10 cellular contexts compared by ENCODE assay signal in genomic region chr12:31966558-31967205, GRCh38. TPM values are rescaled to one million over a fixed set of nuclear protein-coding genes. Genes with fewer than 3 reads are reported as not detected.
DNase-seq lines count a peak whose midpoint lies in the region; ATAC-seq, FAIRE-seq and TF ChIP-seq lines count a peak whose summit lies in the region.
"Had no signal": no experiment of that assay in that cellular context is flagged by ENCODE, and none has a peak within 500 bp of the region (broad histone marks: within the 10 kb centered on the region; RNA-seq: fewer than 3 reads in every experiment).

No MANE protein-coding gene starts in this region.

- H3K27ac Mint-ChIP-seq in progenitor cell of endocrine pancreas: peak overlapping the region; percentile 43

- H3K27me3 Mint-ChIP-seq in progenitor cell of endocrine pancreas: no peaks in the 10 kb centered on the region

- intact Hi-C loops in esophagus muscularis mucosa (cut with DNase I): no loop called here

- no peak for DNase-seq in GM12892 (ENCODE audit: insufficient read length)
- DNase-seq in Peyer's patch: no peak
- DNase-seq in esophagus muscularis mucosa (ENCODE audit: extremely low spot score): no peak
- no peak for DNase-seq in progenitor cell of endocrine pancreas (ENCODE audit: low spot score, unreplicated experiment)
- DNase-seq in omental fat pad (ENCODE audit: low spot score): no peak
- no peak for DNase-seq in activated effector memory CD4-positive, alpha-beta T cell treated with anti-CD3 and anti-CD28 coated beads, Interleukin-2, amount 50 U/mL, for 16 hours
- DNase-seq: left lung had no signal

- peaks cover 0 to 38% (median 7%) of the 10 kb centered on the region in 4 donors for H3K4me1 ChIP-seq in Peyer's patch
- peaks cover 29 to 44% (median 42%) of the 10 kb centered on the region in 4 donors for H3K4me1 ChIP-seq in esophagus muscularis mucosa

- H3K36me3 ChIP-seq in Peyer's patch (peaks cover 0 to 58% (median 1%) of the 10 kb centered on the region in 3 donors), esophagus muscularis mucosa (peaks cover 0 to 46% (median 27%) of the 10 kb centered on the region in 4 donors)

- no peak for ATAC-seq in omental fat pad (ENCODE audit: low FRiP score)
- no peak for ATAC-seq in HG03457 (IDR thresholded peaks at IDR 0.05; ENCODE audit: unreplicated experiment)
- ATAC-seq: left lung had no signal

- peak overlapping the region in 3 of 4 donors; percentile 10 to 23 (median 21) for H3K4me3 ChIP-seq in Peyer's patch
- H3K4me3 ChIP-seq in esophagus muscularis mucosa: peak overlapping the region in 1 of 4 donors; percentile 11

- peaks cover 96% of the 10 kb centered on the region for H3K36me3 Mint-ChIP-seq in progenitor cell of endocrine pancreas (ENCODE audit: insufficient read depth)

- 58% methylated on average over 5 of the region's 5 CpGs for WGBS in esophagus muscularis mucosa

- TF ChIP-seq POLR2A in GM12892 (IDR thresholded peaks at IDR 0.05; ENCODE audit: low read depth, low read length) (no peak), Peyer's patch (IDR thresholded peaks at IDR 0.05) (no peak), esophagus muscularis mucosa (IDR thresholded peaks at IDR 0.05; ENCODE audit: low read depth) (no peak)

- H3K4me1 Mint-ChIP-seq in progenitor cell of endocrine pancreas (ENCODE audit: low read depth): peaks cover 20% of the 10 kb centered on the region

- peak overlapping the region in 3 of 4 donors; percentile 27 to 58 (median 28) for H3K27ac ChIP-seq in Peyer's patch
- peak overlapping the region; percentile 0 to 56 (median 38) for H3K27ac ChIP-seq in esophagus muscularis mucosa (replicated peaks in 1 of 4)

- FAIRE-seq in GM12892 (lab: Jason Lieb, UNC): peak; percentile 67
- FAIRE-seq: endometrium, HTR-8/SVneo had no signal

- no peak for TF ChIP-seq CTCF in Peyer's patch (IDR thresholded peaks at IDR 0.05)
- TF ChIP-seq CTCF in esophagus muscularis mucosa (IDR thresholded peaks at IDR 0.05): no peak
- no peak for TF ChIP-seq CTCF in progenitor cell of endocrine pancreas (IDR thresholded peaks at IDR 0.05; ENCODE audit: unreplicated experiment)
- TF ChIP-seq CTCF in omental fat pad (IDR thresholded peaks at IDR 0.05): no peak

- H3K9me3 Mint-ChIP-seq in progenitor cell of endocrine pancreas (ENCODE audit: low read depth): peaks cover 68% of the 10 kb centered on the region

- peaks cover 0 to 2% (median 0%) of the 10 kb centered on the region in 4 donors for H3K9me3 ChIP-seq in Peyer's patch
- H3K9me3 ChIP-seq in esophagus muscularis mucosa: no peaks in the 10 kb centered on the region

- no peak for TF ChIP-seq EP300 in esophagus muscularis mucosa (IDR thresholded peaks at IDR 0.05)

- no peaks in the 10 kb centered on the region for H3K27me3 ChIP-seq in Peyer's patch
- no peaks in the 10 kb centered on the region for H3K27me3 ChIP-seq in esophagus muscularis mucosa
- H3K27me3 ChIP-seq: left lung had no signal

- peak overlapping the region; percentile 4 for H3K4me3 Mint-ChIP-seq in progenitor cell of endocrine pancreas (ENCODE audit: low read depth)

RNA-seq across cellular contexts. Expression of gene RESF1, which starts 7.5 kb away (rescaled TPM):
- 36.4 TPM for polyA plus RNA-seq in GM12892 (2012; ENCODE audit: missing spikeins)
- total RNA-seq in Peyer's patch: 100 to 1,000 TPM in 3 of 4 donors, 10 to 100 TPM in 1; 91.8 to 287 (median 137) TPM
- total RNA-seq in esophagus muscularis mucosa: 10 to 100 TPM; 28.3 to 36.2 (median 32.8) TPM
- total RNA-seq in progenitor cell of endocrine pancreas: 270 and 287 TPM in 2 replicates
- 100 to 1,000 TPM in 1 of 4 donors, 10 to 100 TPM in 3; 62.4 to 145 (median 71.0) TPM for total RNA-seq in omental fat pad
